In the genomic region with DNA sequence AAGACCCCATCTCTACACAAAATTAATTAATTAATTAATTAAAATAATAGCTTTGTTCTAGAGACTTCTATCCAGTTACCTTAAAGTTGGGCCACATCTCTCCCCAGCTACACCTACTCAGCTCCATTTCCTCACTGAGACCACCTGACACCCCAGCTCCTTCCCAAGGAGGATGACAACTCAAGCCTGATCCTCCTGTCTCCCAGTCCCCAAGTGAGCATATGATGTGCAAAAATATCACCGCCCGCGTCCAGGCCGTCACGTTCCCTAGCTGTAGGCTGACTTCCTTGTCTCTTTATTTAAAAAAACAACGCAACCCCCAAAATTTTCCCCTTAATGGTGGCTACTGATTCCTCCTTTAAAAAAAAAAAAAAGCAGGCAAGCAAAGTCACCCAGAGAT, we compare ENCODE assay signal across 31 cellular contexts.
"Had no signal": no experiment of that assay in that cellular context is flagged by ENCODE, and none has a peak within 500 bp of the region (broad histone marks: within the 10 kb centered on the region; RNA-seq: fewer than 3 reads in every experiment).

No MANE protein-coding gene starts in this region.

- H3K9me3 ChIP-seq: body of pancreas had no signal

- H3K27ac Mint-ChIP-seq: activated B cell treated with CpG ODN at 0.5 μM for 24 hours; activated CD8-positive, alpha-beta T cell treated with anti-CD3 and anti-CD28 coated beads for 36 hours; activated naive CD8-positive, alpha-beta T cell treated with anti-CD3 and anti-CD28 coated beads for 36 hours; activated T-cell treated with anti-CD3 and anti-CD28 coated beads, Interleukin-2, amount 50 U/mL, for 72 hours; activated T-helper 17 cell treated with anti-CD3 and anti-CD28 coated beads, Interleukin-2, amount 50 U/mL, for 72 hours had no signal

- H3K27me3 Mint-ChIP-seq: activated B cell treated with CpG ODN at 0.5 μM for 24 hours; activated CD8-positive, alpha-beta T cell treated with anti-CD3 and anti-CD28 coated beads for 36 hours; activated naive CD8-positive, alpha-beta T cell treated with anti-CD3 and anti-CD28 coated beads for 36 hours; central memory CD8-positive, alpha-beta T cell had no signal

- H3K4me3 ChIP-seq: body of pancreas had no signal

- H3K4me3 Mint-ChIP-seq: activated B cell treated with CpG ODN at 0.5 μM for 24 hours; activated CD8-positive, alpha-beta T cell treated with anti-CD3 and anti-CD28 coated beads for 36 hours; activated naive CD8-positive, alpha-beta T cell treated with anti-CD3 and anti-CD28 coated beads for 36 hours; activated T-cell treated with anti-CD3 and anti-CD28 coated beads, Interleukin-2, amount 50 U/mL, for 72 hours; activated T-helper 17 cell treated with anti-CD3 and anti-CD28 coated beads, Interleukin-2, amount 50 U/mL, for 72 hours; central memory CD8-positive, alpha-beta T cell had no signal

- H3K9me3 Mint-ChIP-seq: activated B cell treated with CpG ODN at 0.5 μM for 24 hours; activated CD8-positive, alpha-beta T cell treated with anti-CD3 and anti-CD28 coated beads for 36 hours; activated naive CD8-positive, alpha-beta T cell treated with anti-CD3 and anti-CD28 coated beads for 36 hours; activated T-cell treated with anti-CD3 and anti-CD28 coated beads, Interleukin-2, amount 50 U/mL, for 72 hours; activated T-helper 17 cell treated with anti-CD3 and anti-CD28 coated beads, Interleukin-2, amount 50 U/mL, for 72 hours; central memory CD8-positive, alpha-beta T cell had no signal

- H3K27ac ChIP-seq: body of pancreas, VCaP had no signal

- ATAC-seq: activated CD8-positive, alpha-beta T cell treated with anti-CD3 and anti-CD28 coated beads for 36 hours; activated T-cell treated with anti-CD3 and anti-CD28 coated beads, Interleukin-2, amount 50 U/mL, for 72 hours; activated T-helper 17 cell treated with anti-CD3 and anti-CD28 coated beads, Interleukin-2, amount 50 U/mL, for 72 hours; body of pancreas had no signal

- H3K36me3 Mint-ChIP-seq: activated naive CD8-positive, alpha-beta T cell treated with anti-CD3 and anti-CD28 coated beads for 36 hours had no signal

- H3K4me1 Mint-ChIP-seq: activated naive CD8-positive, alpha-beta T cell treated with anti-CD3 and anti-CD28 coated beads for 36 hours; activated T-helper 17 cell treated with anti-CD3 and anti-CD28 coated beads, Interleukin-2, amount 50 U/mL, for 72 hours had no signal

- H3K27me3 ChIP-seq: body of pancreas had no signal

- H3K4me1 ChIP-seq: body of pancreas had no signal

- DNase-seq: activated B cell treated with CpG ODN at 0.5 μM for 24 hours; activated CD4-positive, alpha-beta T cell treated with anti-CD3 and anti-CD28 coated beads for 4 hours; activated CD4-positive, CD25-positive, alpha-beta regulatory T cell treated with anti-CD3 and anti-CD28 coated beads, Interleukin-2, amount 50 U/mL, for 72 hours; activated CD8-positive, alpha-beta T cell treated with anti-CD3 and anti-CD28 coated beads for 36 hours; activated effector memory CD4-positive, alpha-beta T cell treated with anti-CD3 and anti-CD28 coated beads, Interleukin-2, amount 50 U/mL, for 16 hours; activated naive CD4-positive, alpha-beta T cell; activated naive CD4-positive, alpha-beta T cell treated with anti-CD3 and anti-CD28 coated beads, Interleukin-2, amount 50 U/mL, for 16 hours; activated naive CD8-positive, alpha-beta T cell treated with anti-CD3 and anti-CD28 coated beads for 36 hours; activated T-cell treated with anti-CD3 and anti-CD28 coated beads, Interleukin-2, amount 50 U/mL, for 1 hour; activated T-cell treated with anti-CD3 and anti-CD28 coated beads, Interleukin-2, amount 50 U/mL, for 72 hours; amniotic stem cell; body of pancreas; Karpas-422; KBM-7; NCI-H1048; NCI-H1105 treated with DMSO at 0.1 percent for 48 hours; NCI-H1436; NCI-H1694 treated with DMSO at 0.1 percent for 48 hours; NCI-H2029; NCI-H510A; NCI-H526; NCI-H748 treated with DMSO at 0.1 percent for 48 hours; NK-92 treated with Interleukin-12 subunit alpha and Interleukin-12 subunit beta, amount 100 ng/mL, for 24 hours; Right ventricle myocardium superior; SW 1271; T-helper 1 cell; T-helper 2 cell; T-helper 9 cell had no signal
